8 cellular contexts compared by ENCODE assay signal in the genomic region with DNA sequence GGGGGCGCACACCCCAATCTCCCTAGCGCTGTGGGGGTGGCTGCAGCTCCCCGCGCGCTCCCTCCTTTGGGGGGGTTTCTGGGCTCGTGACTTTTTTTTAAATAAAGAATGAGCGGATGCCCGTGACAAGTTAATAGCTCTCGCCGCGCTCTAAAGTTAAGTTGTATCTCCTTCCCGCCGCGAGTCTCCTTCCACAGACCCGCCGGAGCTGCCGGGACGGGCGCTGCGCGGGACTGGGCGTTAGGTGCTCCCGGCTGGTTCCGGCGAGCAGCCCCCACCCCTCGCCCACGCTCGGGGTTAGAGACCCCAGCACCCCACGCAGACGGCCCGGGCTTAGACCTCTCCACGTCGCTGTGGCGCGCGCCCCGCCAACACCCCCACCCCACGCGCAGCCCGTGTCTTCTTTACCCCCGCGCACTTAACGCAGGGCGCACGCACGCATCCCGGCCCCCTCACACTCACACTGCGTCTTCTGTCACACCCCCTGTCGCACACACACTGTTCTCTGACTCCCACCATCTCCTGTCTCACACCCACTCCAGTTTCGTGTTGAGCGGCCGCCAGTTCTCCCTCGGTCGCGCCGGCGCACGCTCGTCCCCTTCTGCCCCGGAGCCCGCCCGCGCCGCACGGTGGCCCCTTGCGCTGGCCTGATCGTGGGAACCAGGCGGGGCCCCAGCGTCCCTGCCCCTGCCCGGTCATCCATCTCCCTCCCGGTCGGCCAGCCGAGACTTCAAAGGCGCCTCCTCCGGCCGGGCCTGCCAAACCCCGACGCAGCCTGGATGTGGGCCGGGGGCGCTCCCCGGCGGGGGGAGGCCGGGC.
DNase-seq lines count a peak whose midpoint lies in the region; ATAC-seq and TF ChIP-seq lines count a peak whose summit lies in the region.

No MANE protein-coding gene starts in this region.

- ATAC-seq in HG03571 (IDR thresholded peaks at IDR 0.05; ENCODE audit: unreplicated experiment): no peak

- H3K27me3 ChIP-seq in iPS DF 6.9 (ENCODE audit: control insufficient read depth, insufficient read depth, low read length): no peaks in the 10 kb centered on the region

- no peaks in the 10 kb centered on the region for H3K9me3 ChIP-seq in iPS DF 6.9 (ENCODE audit: control insufficient read depth, insufficient read depth, low read length)

- TF ChIP-seq POLR2A in NB4 (IDR thresholded peaks at IDR 0.05; ENCODE audit: extremely low read depth, insufficient read length): no peak

- WGBS in iPS DF 6.9 (ENCODE audit: insufficient coverage, insufficient read length): no CpG with 5 or more reads among the region's 83 CpGs

- TF ChIP-seq CTCF in NB4 (IDR thresholded peaks at IDR 0.05; ENCODE audit: low read depth, low read length) (no peak), retinal pigment epithelial cell (conservative IDR thresholded peaks at IDR 0.05; ENCODE audit: low read depth, low read length) (no peak)

- peak overlapping the region; percentile 36 for H3K4me3 ChIP-seq in NB4 (ENCODE audit: low read depth, low read length)
- peak overlapping the region; percentile 70 for H3K4me3 ChIP-seq in iPS DF 6.9 (ENCODE audit: low read length)
- peak overlapping the region; percentile 76 for H3K4me3 ChIP-seq in retinal pigment epithelial cell (ENCODE audit: low read length)

- H3K36me3 ChIP-seq in iPS DF 6.9 (ENCODE audit: control insufficient read depth, insufficient read depth, low read length): no peaks in the 10 kb centered on the region

- no peak overlapping the region for H3K27ac ChIP-seq in iPS DF 6.9 (ENCODE audit: low read length)

- DNase-seq in DMS53 (lab: John Stamatoyannopoulos, UW) (peak; percentile 50), DMS53 treated with DMSO at 0.1 percent for 48 hours (lab: John Stamatoyannopoulos, UW; ENCODE audit: unreplicated experiment) (no peak), NB4 (ENCODE audit: low read depth) (no peak), astrocyte of the hippocampus (ENCODE audit: low read depth, low spot score) (peak; percentile 87), iPS DF 6.9 (ENCODE audit: low read depth, low spot score) (no peak), retinal pigment epithelial cell (ENCODE audit: low read depth) (no peak)
- DNase-seq in NK-92 treated with Interleukin-12 subunit alpha and Interleukin-12 subunit beta, amount 100 ng/mL, for 24 hours (lab: John Stamatoyannopoulos, UW): no peak

- no peaks in the 10 kb centered on the region for H3K4me1 ChIP-seq in iPS DF 6.9 (ENCODE audit: control insufficient read depth, insufficient read depth, low read length)

Comparison
In these comparisons a context has a peak if more than half of its experiments do, and no peak if none do; other contexts are left out.
1. DNase-seq: peak in DMS53 (single experiment) and astrocyte of the hippocampus (single experiment); none in DMS53 treated with DMSO at 0.1 percent for 48 hours (single experiment), NB4 (single experiment), iPS DF 6.9 (single experiment), retinal pigment epithelial cell (single experiment) and NK-92 treated with Interleukin-12 subunit alpha and Interleukin-12 subunit beta, amount 100 ng/mL, for 24 hours (single experiment).
2. Peak in every context shown above with its lines, with median percentiles within 50 percentile points of each other: H3K4me3 ChIP-seq.